In the genomic region with DNA sequence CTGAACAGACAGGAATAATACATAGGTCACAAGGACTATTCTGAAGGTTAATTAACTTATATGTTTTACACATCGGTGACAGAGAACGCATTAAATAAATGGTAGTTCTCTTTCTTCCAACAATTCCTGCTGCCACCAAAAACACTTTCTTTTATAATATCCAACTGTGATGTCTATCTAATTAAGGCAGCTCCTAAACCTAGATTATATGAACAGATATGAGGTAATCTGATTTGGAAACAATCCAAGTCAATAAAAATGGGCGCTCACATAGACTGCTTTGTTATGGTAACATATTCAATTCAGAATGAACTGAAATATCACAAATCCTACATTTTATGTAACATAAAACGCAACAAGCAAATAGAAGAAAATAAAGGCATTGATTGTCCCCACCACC, we compare ENCODE assay signal across 22 cellular contexts. TPM values are rescaled to one million over a fixed set of nuclear protein-coding genes. Genes with fewer than 3 reads are reported as not detected.
DNase-seq lines count a peak whose midpoint lies in the region; ATAC-seq and TF ChIP-seq lines count a peak whose summit lies in the region.
"Had no signal": no experiment of that assay in that cellular context is flagged by ENCODE, and none has a peak within 500 bp of the region (broad histone marks: within the 10 kb centered on the region; RNA-seq: fewer than 3 reads in every experiment).

No MANE protein-coding gene starts in this region.

- H3K9me3 ChIP-seq in right lobe of liver, result no peaks in the 10 kb centered on the region
- H3K9me3 ChIP-seq: A549, BLaER1, HAP-1 had no signal

- H3K36me3 ChIP-seq in right lobe of liver, result no peaks in the 10 kb centered on the region
- H3K36me3 ChIP-seq: BLaER1, HAP-1 had no signal

- no peaks in the 10 kb centered on the region for H3K27me3 ChIP-seq in right lobe of liver
- H3K27me3 ChIP-seq: BLaER1 had no signal

- ATAC-seq in GM19324 (IDR thresholded peaks at IDR 0.05; ENCODE audit: low FRiP score, unreplicated experiment) (no peak), right lobe of liver (no peak)
- ATAC-seq: A549; CD8-positive, alpha-beta T cell; GM12878 had no signal

- WGBS in right lobe of liver (ENCODE audit: insufficient coverage, low coverage, low lambda C conversion rate, missing lambda C conversion rate), result 72% methylated on average over 4 of the region's 4 CpGs

- no peak overlapping the region for H3K27ac ChIP-seq in right lobe of liver
- H3K27ac ChIP-seq: 22Rv1, A549, BLaER1, GM23248 had no signal

- TF ChIP-seq POLR2A in right lobe of liver (IDR thresholded peaks at IDR 0.05), result no peak

- intact Hi-C loops in right lobe of liver (cut with DNase I), result no loop called here

- TF ChIP-seq CTCF in right lobe of liver (IDR thresholded peaks at IDR 0.05), result no peak

- H3K4me1 ChIP-seq in right lobe of liver, result no peaks in the 10 kb centered on the region
- H3K4me1 ChIP-seq: A549, BLaER1 had no signal

- no peak overlapping the region for H3K4me3 ChIP-seq in right lobe of liver
- H3K4me3 ChIP-seq: A549, BLaER1, GM12878, GM23248, HAP-1 had no signal

- DNase-seq in NCI-H146 (lab: John Stamatoyannopoulos, UW), result peak; percentile 6
- DNase-seq in NCI-H146 treated with DMSO at 0.1 percent for 48 hours (lab: John Stamatoyannopoulos, UW; ENCODE audit: unreplicated experiment), result no peak
- peak; percentile 36 for DNase-seq in NCI-H2081 treated with DMSO at 0.1 percent for 48 hours (lab: John Stamatoyannopoulos, UW)
- DNase-seq in SK-N-DZ (ENCODE audit: low spot score), result peak; percentile 59
- DNase-seq in SKM-1 (lab: John Stamatoyannopoulos, UW; ENCODE audit: unreplicated experiment), result no peak
- no peak for DNase-seq in right lobe of liver
- DNase-seq: CD8-positive, alpha-beta T cell; DMS 273 treated with DMSO at 0.1 percent for 48 hours; DMS53; DND-41; EL; GM23248 had no signal

RNA-seq across cellular contexts. Expression of a gene that starts 16.0 kb away (rescaled TPM):
- 0.15 TPM in 1 of 2 replicates, not detected in the other for polyA plus RNA-seq in SK-N-DZ (2014; cell fraction: cytosol; rRNA removed)
- 0.21 TPM in 1 of 2 replicates, not detected in the other for polyA plus RNA-seq in SK-N-DZ (2014; cell fraction: nucleus; rRNA removed)
- total RNA-seq in right lobe of liver, result 1 to 10 TPM; 1.4 to 3.3 (median 2.0) TPM
- total RNA-seq: CD8-positive, alpha-beta T cell; G401; GM23248; H4; HT-29 had no signal
- polyA plus RNA-seq: A549, AG04450 had no signal

Comparison
In these comparisons a context has a peak if more than half of its experiments do, and no peak if none do; other contexts are left out.
1. DNase-seq: peak in NCI-H146 (single experiment), NCI-H2081 treated with DMSO at 0.1 percent for 48 hours (single experiment) and SK-N-DZ (single experiment); none in NCI-H146 treated with DMSO at 0.1 percent for 48 hours (single experiment), SKM-1 (single experiment) and right lobe of liver (0 of 3).